ENCODE assay signal across 8 cellular contexts in genomic region chr2:240983361-240983995, GRCh38. TPM values are rescaled to one million over a fixed set of nuclear protein-coding genes. Genes with fewer than 3 reads are reported as not detected.
DNase-seq lines count a peak whose midpoint lies in the region; ATAC-seq, FAIRE-seq and TF ChIP-seq lines count a peak whose summit lies in the region.

No MANE protein-coding gene starts in this region.

- no peak for TF ChIP-seq POLR2A in H1 (IDR thresholded peaks at IDR 0.05; ENCODE audit: control extremely low read depth in 1 of 2, low read depth in 2 of 2, low read length in 2 of 2)

- H3K23ac ChIP-seq in H1 (ENCODE audit: insufficient read length) = no peak overlapping the region

- no peak overlapping the region for H2AK5ac ChIP-seq in H1 (ENCODE audit: low read depth, low read length)

- TF ChIP-seq RAD21 in H1 (IDR thresholded peaks at IDR 0.05 in 1 of 2, conservative IDR thresholded peaks at IDR 0.05 in 1 of 2; ENCODE audit: low read depth in 2 of 2, low read length in 2 of 2) = peak; percentile 63 to 81

- H3K27ac ChIP-seq in BLaER1 treated with 17β-estradiol and CSF1 and Interleukin-3, amounts not matched to agents 10 nM and 100 nM = no peak overlapping the region
- H3K27ac ChIP-seq in H1 (ENCODE audit: low read depth, low read length) = no peak overlapping the region

- no peak overlapping the region; the same call in 1 of the 2 replicates for H3K18ac ChIP-seq in H1 (ENCODE audit: extremely low read depth, low read length)

- POLR2A ChIA-PET in T-cell (lab: Charles Lee) = no interaction called here
- POLR2A ChIA-PET in H1 (lab: Charles Lee; ENCODE audit: partially characterized antibody) = no interaction called here

- H3K4me2 ChIP-seq in BLaER1 treated with 17β-estradiol and CSF1 and Interleukin-3, amounts not matched to agents 10 nM and 100 nM = peak overlapping the region; percentile 50 to 83 (median 76)
- peak overlapping the region; percentile 18 to 61; a peak in 3 of 4 replicates for H3K4me2 ChIP-seq in H1 (ENCODE audit: insufficient read depth in 1 of 2, low read depth in 2 of 2, low read length in 2 of 2)

- FAIRE-seq in H1 (lab: Jason Lieb, UNC) = no peak

- H3K36me3 Mint-ChIP-seq in T-cell = no peaks in the 10 kb centered on the region
- H3K36me3 Mint-ChIP-seq in nephron (ENCODE audit: low read depth) = no peaks in the 10 kb centered on the region

- peak overlapping the region; percentile 75 for H4K8ac ChIP-seq in H1 (ENCODE audit: extremely low read depth, insufficient read depth, low read length)

- H3K56ac ChIP-seq in H1 (replicated peaks; ENCODE audit: insufficient read length, low read depth, low read length) = no peak overlapping the region

- H4K20me1 ChIP-seq in BLaER1 treated with 17β-estradiol and CSF1 and Interleukin-3, amounts not matched to agents 10 nM and 100 nM = peaks cover 0 to 37% (median 0%) of the 10 kb centered on the region in 11 experiments; a peak in 10 of 22 replicates
- H4K20me1 ChIP-seq in H1 (replicated peaks in 1 of 2; ENCODE audit: control insufficient read depth in 1 of 2, insufficient read depth in 2 of 2, low read length in 2 of 2) = peaks cover 0 to 2% of the 10 kb centered on the region in 2 experiments

- H3K9me3 Mint-ChIP-seq in T-cell (no peaks in the 10 kb centered on the region), nephron (no peaks in the 10 kb centered on the region)

- H2BK20ac ChIP-seq in H1 (ENCODE audit: low read length) = no peak overlapping the region

- DNase-seq in T-cell (peak in 27 of 34 experiments; percentile 14 to 66 (median 33)), H1 (ENCODE audit: low read depth in 1 of 2, low spot score in 2 of 2) (peak; percentile 68 to 81), SKM-1 (lab: John Stamatoyannopoulos, UW; ENCODE audit: unreplicated experiment) (no peak)

- no peak overlapping the region for H3K9ac ChIP-seq in BLaER1 treated with 17β-estradiol and CSF1 and Interleukin-3, amounts not matched to agents 10 nM and 100 nM
- no peak overlapping the region for H3K9ac ChIP-seq in H1 (replicated peaks in 1 of 4; ENCODE audit: extremely low read depth in 1 of 4, low read depth in 3 of 4, low read length in 3 of 4)

- ATAC-seq in HG03432 (IDR thresholded peaks at IDR 0.05; ENCODE audit: unreplicated experiment) (peak; percentile 53), T-cell (replicated peaks in 1 of 4) (peak; percentile 91 to 97 (median 94)), GM19397 (IDR thresholded peaks at IDR 0.05; ENCODE audit: unreplicated experiment) (no peak), HG02571 (IDR thresholded peaks at IDR 0.05; ENCODE audit: unreplicated experiment) (no peak)

- no peaks in the 10 kb centered on the region for H3K79me2 ChIP-seq in H1 (ENCODE audit: control insufficient read depth in 1 of 2, insufficient read depth in 2 of 2, low read length in 2 of 2)

- no peak overlapping the region for H2BK120ac ChIP-seq in H1 (replicated peaks; ENCODE audit: low read depth, low read length)

- H3K27ac Mint-ChIP-seq in T-cell = no peak overlapping the region
- H3K27ac Mint-ChIP-seq in nephron = no peak overlapping the region

- 18% methylated on average over 30 of the region's 45 CpGs; no CpG with 5 or more reads in 1 of the 2 experiments for WGBS in H1 (ENCODE audit: extremely low coverage in 1 of 2, insufficient coverage in 1 of 2, insufficient read length in 1 of 2, insufficient replicate concordance in 2 of 2, low coverage in 1 of 2, low lambda C conversion rate in 2 of 2, missing lambda C conversion rate in 1 of 2), 2 experiments

- no peak overlapping the region for H3K4ac ChIP-seq in H1 (replicated peaks; ENCODE audit: insufficient read length, low read depth, low read length)

- H3K27me3 ChIP-seq in BLaER1 treated with 17β-estradiol and CSF1 and Interleukin-3, amounts not matched to agents 10 nM and 100 nM = peaks cover 0 to 25% (median 7%) of the 10 kb centered on the region in 11 experiments; a peak in 15 of 22 replicates
- H3K27me3 ChIP-seq in H1 (replicated peaks in 1 of 4; ENCODE audit: control insufficient read depth in 3 of 4, extremely low read depth in 1 of 4, insufficient read depth in 3 of 4, low read length in 3 of 4) = peaks cover 0 to 3% (median 3%) of the 10 kb centered on the region in 4 experiments; a peak in 3 of 7 replicates

- H3K27me3 Mint-ChIP-seq in T-cell = peaks cover 0 to 7% of the 10 kb centered on the region in 2 donors
- H3K27me3 Mint-ChIP-seq in nephron (ENCODE audit: low read depth) = peaks cover 33% of the 10 kb centered on the region

- peak overlapping the region in 1 of 10 experiments; percentile 31; a peak in 1 of 20 replicates for H3K4me3 ChIP-seq in BLaER1 treated with 17β-estradiol and CSF1 and Interleukin-3, amounts not matched to agents 10 nM and 100 nM
- peak overlapping the region in 3 of 4 experiments; percentile 10 to 41 (median 19); a peak in 3 of 8 replicates for H3K4me3 ChIP-seq in H1 (ENCODE audit: extremely low read depth in 1 of 4, insufficient read depth in 2 of 4, low read depth in 3 of 4, low read length in 4 of 4)

- no peak overlapping the region for H2BK12ac ChIP-seq in H1 (ENCODE audit: low read depth, low read length)

- no peak overlapping the region for H4K91ac ChIP-seq in H1 (replicated peaks; ENCODE audit: insufficient read length, low read length)

- H3K4me3 Mint-ChIP-seq in T-cell = no peak overlapping the region
- no peak overlapping the region for H3K4me3 Mint-ChIP-seq in nephron

- peaks cover 2% of the 10 kb centered on the region; the same call in 1 of the 2 replicates for H3K23me2 ChIP-seq in H1 (ENCODE audit: low read depth, low read length)

- peaks cover 27 to 55% (median 45%) of the 10 kb centered on the region in 10 experiments for H3K4me1 ChIP-seq in BLaER1 treated with 17β-estradiol and CSF1 and Interleukin-3, amounts not matched to agents 10 nM and 100 nM
- H3K4me1 ChIP-seq in H1 (replicated peaks in 1 of 4; ENCODE audit: control insufficient read depth in 3 of 4, insufficient read depth in 4 of 4, low read length in 3 of 4) = peaks cover 0 to 3% (median 0%) of the 10 kb centered on the region in 4 experiments; a peak in 1 of 7 replicates

- H3K9me3 ChIP-seq in BLaER1 treated with 17β-estradiol and CSF1 and Interleukin-3, amounts not matched to agents 10 nM and 100 nM (replicated peaks in 1 of 11) = no peaks in the 10 kb centered on the region
- peaks cover 6 to 11% of the 10 kb centered on the region in 2 experiments; a peak in 3 of 4 replicates for H3K9me3 ChIP-seq in H1 (ENCODE audit: insufficient read depth in 2 of 2, low read depth in 1 of 2, low read length in 1 of 2)

- CTCF ChIA-PET in T-cell (lab: Charles Lee) (no interaction called here), H1 (lab: Charles Lee; ENCODE audit: partially characterized antibody) (interaction anchor here (0.6 to 3.5 kb wide), 39 partner anchors 11 to 310 kb away, joined by 3 to 16 read pairs (median 4); no protein-coding TSS in a partner anchor)

- H3K79me1 ChIP-seq in H1 (ENCODE audit: low read depth, low read length) = no peaks in the 10 kb centered on the region

- H2BK5ac ChIP-seq in H1 (ENCODE audit: low read depth, low read length) = no peak overlapping the region

- no peak overlapping the region for H2AFZ ChIP-seq in H1 (ENCODE audit: low read length)

- H3K36me3 ChIP-seq in BLaER1 treated with 17β-estradiol and CSF1 and Interleukin-3, amounts not matched to agents 10 nM and 100 nM = no peaks in the 10 kb centered on the region
- no peaks in the 10 kb centered on the region for H3K36me3 ChIP-seq in H1 (ENCODE audit: control insufficient read depth in 2 of 4, insufficient read depth in 4 of 4, low read length in 3 of 4)

- H3K14ac ChIP-seq in H1 (ENCODE audit: insufficient read length) = no peak overlapping the region

- TF ChIP-seq EP300 in H1 (IDR thresholded peaks at IDR 0.05; ENCODE audit: borderline replicate concordance in 1 of 2, low read depth in 2 of 2, low read length in 2 of 2) = no peak

- H2BK15ac ChIP-seq in H1 (ENCODE audit: low read length) = no peak overlapping the region

- H3K4me1 Mint-ChIP-seq in T-cell = peaks cover 0 to 4% (median 3%) of the 10 kb centered on the region in 3 donors
- peaks cover 20% of the 10 kb centered on the region for H3K4me1 Mint-ChIP-seq in nephron

- no peak overlapping the region for H4K5ac ChIP-seq in H1 (ENCODE audit: insufficient read length, low read depth, low read length)

- TF ChIP-seq CTCF in H1 (IDR thresholded peaks at IDR 0.05; ENCODE audit: control extremely low read depth in 1 of 3, insufficient read depth in 1 of 3, low read depth in 1 of 3, low read length in 3 of 3) = peak in 2 of 3 experiments; percentile 93 to 99; a peak in 3 of 4 replicates
- TF ChIP-seq CTCF in nephron (IDR thresholded peaks at IDR 0.05; ENCODE audit: unreplicated experiment in 3 of 3) = peak; percentile 49 to 60 (median 59)

TF ChIP-seq in H1, 55 proteins besides CTCF, POLR2A, EP300 and RAD21 (continues in another document):
- TF ChIP-seq USF2 (IDR thresholded peaks at IDR 0.05; ENCODE audit: low read length) (no peak), ZNF274 (IDR thresholded peaks at IDR 0.05; ENCODE audit: borderline replicate concordance, extremely low read depth, low read length) (no peak), CTBP2 (IDR thresholded peaks at IDR 0.05; ENCODE audit: borderline replicate concordance, insufficient read depth, insufficient read length, low read length) (no peak), SP2 (IDR thresholded peaks at IDR 0.05; ENCODE audit: low read length) (no peak), CHD2 (IDR thresholded peaks at IDR 0.05; ENCODE audit: low read length) (no peak), MAX (IDR thresholded peaks at IDR 0.05) (peak; percentile 41), SP1 (IDR thresholded peaks at IDR 0.05; ENCODE audit: low read depth, low read length) (no peak)

RNA-seq across cellular contexts. Expression of gene SNED1, which starts 14.9 kb away (rescaled TPM):
- 10 to 100 TPM; 37.7 to 82.5 (median 69.4) TPM for total RNA-seq in T-cell
- 1.9 and 2.4 TPM in 2 replicates for total RNA-seq in H1 (2021; fragmentation: NEBNext Ultra II Directional; extraction: Animal tissue kit (Norgen Biotek cat#: 25700))
- polyA plus RNA-seq in H1 (2011; rRNA removed) = 1.9 and 2.6 TPM in 2 replicates
- polyA plus RNA-seq in H1 (2011; cell fraction: cytosol; rRNA removed) = 1.7 TPM
- 8.2 TPM for polyA plus RNA-seq in H1 (2011; cell fraction: nucleus; rRNA removed)
- polyA plus RNA-seq in H1 (2012, experiment 1 of 2) = 1.1 to 1.8 TPM (median 1.6 TPM) in 4 replicates
- polyA plus RNA-seq in H1 (2012, experiment 2 of 2) = 0.67 TPM
- polyA plus RNA-seq in H1 (2013, experiment 1 of 2) = 0.95 TPM
- 1.0 TPM for polyA plus RNA-seq in H1 (2013, experiment 2 of 2)
- 3.0 and 3.2 TPM in 2 replicates for polyA minus RNA-seq in H1 (2011; rRNA and poly(A)+ RNA removed)
- polyA minus RNA-seq in H1 (2011; cell fraction: cytosol; rRNA and poly(A)+ RNA removed) = 5.0 TPM
- 11.6 TPM for polyA minus RNA-seq in H1 (2011; cell fraction: nucleus; rRNA and poly(A)+ RNA removed)

Comparison
In these comparisons a context has a peak if more than half of its experiments do, and no peak if none do; other contexts are left out.
1. ATAC-seq: peak in HG03432 (single experiment) and T-cell (4 of 4); none in GM19397 (single experiment) and HG02571 (single experiment).
2. RNA of gene SNED1, which starts 14.9 kb away (total RNA-seq): 37.7 to 82.5 TPM in T-cell; 1.9 to 2.4 TPM in H1; every median in the first group is over 10 times any median in the second.